Comparison of ENCODE assay signal across 25 cellular contexts in the genomic region with DNA sequence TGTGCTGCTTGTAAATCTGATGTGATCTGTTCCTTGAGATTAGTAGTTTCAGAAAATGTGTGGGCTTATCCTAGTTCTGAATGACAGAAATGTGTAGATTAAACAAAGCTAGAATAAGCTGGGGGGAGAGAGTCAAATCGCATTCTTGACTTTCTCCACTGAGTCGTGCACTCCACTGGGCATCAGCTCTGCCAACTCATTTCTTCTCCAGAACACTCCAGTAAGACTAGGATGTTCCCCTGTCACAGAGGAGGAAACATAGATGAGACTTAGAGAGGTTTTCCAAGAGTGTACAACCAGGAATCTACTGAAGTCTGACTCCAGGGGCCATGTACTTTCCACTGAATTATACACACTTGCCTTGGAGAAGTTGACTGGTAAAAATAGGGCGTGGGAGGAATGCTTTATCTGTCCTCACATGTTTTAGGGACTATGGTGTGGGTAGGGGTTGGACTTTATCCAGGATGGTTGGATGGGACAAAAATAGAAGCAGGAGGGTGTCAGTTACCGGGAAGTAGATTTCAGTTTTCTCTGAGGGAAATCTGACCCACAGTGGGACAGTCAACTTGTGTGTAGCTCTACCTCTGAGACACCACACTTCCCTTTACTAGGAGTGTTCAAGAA.
DNase-seq lines count a peak whose midpoint lies in the region; ATAC-seq, FAIRE-seq and TF ChIP-seq lines count a peak whose summit lies in the region.
"Had no signal": no experiment of that assay in that cellular context is flagged by ENCODE, and none has a peak within 500 bp of the region (broad histone marks: within the 10 kb centered on the region; RNA-seq: fewer than 3 reads in every experiment).

No MANE protein-coding gene starts in this region.

- no peak overlapping the region for H3K27ac Mint-ChIP-seq in activated CD4-positive, alpha-beta T cell treated with anti-CD3 and anti-CD28 coated beads, Interleukin-2, amount 10 ng/mL, durations not matched to agents 24 days and 14 days
- H3K27ac Mint-ChIP-seq: activated naive CD8-positive, alpha-beta T cell treated with anti-CD3 and anti-CD28 coated beads, Interleukin-2, amount 50 U/mL, for 24 hours; natural killer cell; stimulated activated naive CD8-positive, alpha-beta T cell treated with anti-CD3 and anti-CD28 coated beads, Interleukin-15, amount 100 ng/mL, for 72 hours; type B pancreatic cell had no signal

- no peaks in the 10 kb centered on the region for H3K27me3 ChIP-seq in bronchial epithelial cell (ENCODE audit: control insufficient read depth, insufficient read depth, low read length)
- H3K27me3 ChIP-seq: BE2C, MG63 had no signal

- H3K36me3 ChIP-seq in bronchial epithelial cell (ENCODE audit: control insufficient read depth, insufficient read depth, low read length) = no peaks in the 10 kb centered on the region
- H3K36me3 ChIP-seq: BE2C, MG63 had no signal

- no peaks in the 10 kb centered on the region for H3K27me3 Mint-ChIP-seq in activated CD4-positive, alpha-beta T cell treated with anti-CD3 and anti-CD28 coated beads, Interleukin-2, amount 10 ng/mL, durations not matched to agents 24 days and 14 days
- H3K27me3 Mint-ChIP-seq: activated naive CD8-positive, alpha-beta T cell treated with anti-CD3 and anti-CD28 coated beads, Interleukin-2, amount 50 U/mL, for 24 hours; stimulated activated naive CD8-positive, alpha-beta T cell treated with anti-CD3 and anti-CD28 coated beads, Interleukin-15, amount 100 ng/mL, for 72 hours; type B pancreatic cell had no signal

- H3K4me3 ChIP-seq in bronchial epithelial cell (ENCODE audit: low read depth, low read length) = no peak overlapping the region
- H3K4me3 ChIP-seq: MG63, smooth muscle cell had no signal

- no peaks in the 10 kb centered on the region for H3K4me1 Mint-ChIP-seq in activated CD4-positive, alpha-beta T cell treated with anti-CD3 and anti-CD28 coated beads, Interleukin-2, amount 10 ng/mL, durations not matched to agents 24 days and 14 days
- H3K4me1 Mint-ChIP-seq: natural killer cell; stimulated activated naive CD8-positive, alpha-beta T cell treated with anti-CD3 and anti-CD28 coated beads, Interleukin-15, amount 100 ng/mL, for 72 hours had no signal

- no peak for TF ChIP-seq CTCF in bronchial epithelial cell (IDR thresholded peaks at IDR 0.05; ENCODE audit: insufficient read depth, low read length, severe bottlenecking)

- no peaks in the 10 kb centered on the region for H3K36me3 Mint-ChIP-seq in activated CD4-positive, alpha-beta T cell treated with anti-CD3 and anti-CD28 coated beads, Interleukin-2, amount 10 ng/mL, durations not matched to agents 24 days and 14 days (ENCODE audit: low read depth)
- H3K36me3 Mint-ChIP-seq: brain, natural killer cell had no signal

- intact Hi-C loops in left ventricle myocardium superior (cut with micrococcal nuclease) = no loop called here
- intact Hi-C loops in activated CD4-positive, alpha-beta T cell treated with anti-CD3 and anti-CD28 coated beads, Interleukin-2, amount 10 ng/mL, durations not matched to agents 24 days and 14 days (cut with micrococcal nuclease) = no loop called here

- no peaks in the 10 kb centered on the region for H3K9me3 Mint-ChIP-seq in activated CD4-positive, alpha-beta T cell treated with anti-CD3 and anti-CD28 coated beads, Interleukin-2, amount 10 ng/mL, durations not matched to agents 24 days and 14 days
- H3K9me3 Mint-ChIP-seq: activated naive CD8-positive, alpha-beta T cell treated with anti-CD3 and anti-CD28 coated beads, Interleukin-2, amount 50 U/mL, for 24 hours; brain; natural killer cell; stimulated activated naive CD8-positive, alpha-beta T cell treated with anti-CD3 and anti-CD28 coated beads, Interleukin-15, amount 100 ng/mL, for 72 hours; type B pancreatic cell had no signal

- H3K4me3 Mint-ChIP-seq in activated CD4-positive, alpha-beta T cell treated with anti-CD3 and anti-CD28 coated beads, Interleukin-2, amount 10 ng/mL, durations not matched to agents 24 days and 14 days = no peak overlapping the region
- H3K4me3 Mint-ChIP-seq: activated naive CD8-positive, alpha-beta T cell treated with anti-CD3 and anti-CD28 coated beads, Interleukin-2, amount 50 U/mL, for 24 hours; brain; natural killer cell; stimulated activated naive CD8-positive, alpha-beta T cell treated with anti-CD3 and anti-CD28 coated beads, Interleukin-15, amount 100 ng/mL, for 72 hours; type B pancreatic cell had no signal

- FAIRE-seq in bronchial epithelial cell (lab: Jason Lieb, UNC) = no peak
- FAIRE-seq in urothelium cell line (lab: Jason Lieb, UNC) = no peak
- FAIRE-seq: frontal cortex had no signal

- DNase-seq in DMS 273 (lab: John Stamatoyannopoulos, UW; ENCODE audit: unreplicated experiment) = peak; percentile 26
- no peak for DNase-seq in DMS 273 treated with DMSO at 0.1 percent for 48 hours (lab: John Stamatoyannopoulos, UW)
- DNase-seq in bronchial epithelial cell (ENCODE audit: low read depth) = peak; percentile 77
- DNase-seq in left ventricle myocardium superior = no peak
- peak; percentile 7 for DNase-seq in urothelium cell line (ENCODE audit: low spot score)
- no peak for DNase-seq in NCI-H510A (lab: John Stamatoyannopoulos, UW)
- no peak for DNase-seq in NCI-H1105 (lab: John Stamatoyannopoulos, UW)
- DNase-seq in activated CD4-positive, alpha-beta T cell treated with anti-CD3 and anti-CD28 coated beads, Interleukin-2, amount 10 ng/mL, durations not matched to agents 24 days and 14 days = no peak
- DNase-seq: activated CD4-positive, alpha-beta T cell treated with anti-CD3 and anti-CD28 coated beads, Interleukin-2, amount 50 U/mL, for 1 hour; activated effector memory CD4-positive, alpha-beta T cell treated with Interleukin-2 at 50 U/mL for 16 hours; activated naive CD8-positive, alpha-beta T cell treated with anti-CD3 and anti-CD28 coated beads, Interleukin-2, amount 50 U/mL, for 24 hours; BE2C; COR-L47; mesendoderm; MG63; natural killer cell; NCI-H146; NCI-H2171 treated with DMSO at 0.1 percent for 48 hours; NCI-H748 treated with DMSO at 0.1 percent for 48 hours; stimulated activated CD4-positive, alpha-beta T cell treated with anti-CD3 and anti-CD28 coated beads, Interleukin-4, amount 100 ng/mL, for 1 hour; stimulated activated naive CD8-positive, alpha-beta T cell treated with anti-CD3 and anti-CD28 coated beads, Interleukin-15, amount 100 ng/mL, for 72 hours had no signal

- peak; percentile 93 for ATAC-seq in left ventricle myocardium superior
- ATAC-seq: activated naive CD8-positive, alpha-beta T cell treated with anti-CD3 and anti-CD28 coated beads, Interleukin-2, amount 50 U/mL, for 24 hours; natural killer cell; stimulated activated naive CD8-positive, alpha-beta T cell treated with anti-CD3 and anti-CD28 coated beads, Interleukin-15, amount 100 ng/mL, for 72 hours had no signal

Comparison
In these comparisons a context has a peak if more than half of its experiments do, and no peak if none do; other contexts are left out.
1. DNase-seq: peak in DMS 273 (single experiment), bronchial epithelial cell (single experiment) and urothelium cell line (single experiment); none in DMS 273 treated with DMSO at 0.1 percent for 48 hours (single experiment), left ventricle myocardium superior (single experiment), NCI-H510A (single experiment), NCI-H1105 (single experiment) and activated CD4-positive, alpha-beta T cell treated with anti-CD3 and anti-CD28 coated beads, Interleukin-2, amount 10 ng/mL, durations not matched to agents 24 days and 14 days (single experiment).